In the genomic region with DNA sequence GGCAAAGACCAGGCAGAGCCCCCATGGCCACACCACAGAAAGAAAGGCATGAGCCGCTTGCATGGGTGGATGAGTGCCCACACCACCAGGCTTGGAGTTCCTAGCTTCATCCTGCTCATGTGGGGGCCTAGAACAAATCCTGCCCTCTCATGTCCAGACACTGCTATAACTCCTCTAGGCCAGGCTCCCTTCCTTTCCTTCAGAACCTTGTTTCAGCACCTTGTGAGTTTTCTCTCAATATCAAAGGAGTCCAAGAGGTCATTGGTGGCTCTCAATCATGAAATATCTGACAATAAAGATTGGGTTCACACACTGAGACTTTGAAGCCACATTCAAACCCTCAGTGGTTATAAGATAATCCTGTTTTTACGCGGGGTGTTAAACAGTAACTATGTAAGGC, we compare ENCODE assay signal across 1 cellular context.
TF ChIP-seq lines count a peak whose summit lies in the region.

No MANE protein-coding gene starts in this region.

TF ChIP-seq in K562, 482 proteins besides CTCF, POLR2A, EP300 and RAD21:
- TF ChIP-seq ZNF639 (CRISPR knock-in tag; conservative IDR thresholded peaks at IDR 0.05 in 1 of 2, IDR thresholded peaks at IDR 0.05 in 1 of 2) = no peak
- no peak for TF ChIP-seq ZNF277 (CRISPR knock-in tag; IDR thresholded peaks at IDR 0.05; ENCODE audit: borderline replicate concordance)
- TF ChIP-seq SRSF3 (IDR thresholded peaks at IDR 0.05; ENCODE audit: insufficient read depth, low read length) = no peak
- no peak for TF ChIP-seq SRSF1 (IDR thresholded peaks at IDR 0.05; ENCODE audit: low read depth, low read length)
- no peak for TF ChIP-seq ZNF407 (IDR thresholded peaks at IDR 0.05; ENCODE audit: low read depth)
- TF ChIP-seq, protein P1, sequence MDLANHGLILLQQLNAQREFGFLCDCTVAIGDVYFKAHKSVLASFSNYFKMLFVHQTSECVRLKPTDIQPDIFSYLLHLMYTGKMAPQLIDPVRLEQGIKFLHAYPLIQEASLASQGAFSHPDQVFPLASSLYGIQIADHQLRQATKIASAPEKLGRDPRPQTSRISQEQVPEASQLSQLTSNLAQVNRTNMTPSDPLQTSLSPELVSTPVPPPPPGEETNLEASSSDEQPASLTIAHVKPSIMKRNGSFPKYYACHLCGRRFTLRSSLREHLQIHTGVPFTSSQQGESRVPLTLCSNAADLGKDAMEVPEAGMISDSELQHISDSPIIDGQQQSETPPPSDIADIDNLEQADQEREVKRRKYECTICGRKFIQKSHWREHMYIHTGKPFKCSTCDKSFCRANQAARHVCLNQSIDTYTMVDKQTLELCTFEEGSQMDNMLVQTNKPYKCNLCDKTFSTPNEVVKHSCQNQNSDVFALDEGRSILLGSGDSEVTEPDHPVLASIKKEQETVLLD (IDR thresholded peaks at IDR 0.05) = no peak
- TF ChIP-seq ZBED1 (IDR thresholded peaks at IDR 0.05) = no peak
- TF ChIP-seq TCFL5 (CRISPR knock-in tag; conservative IDR thresholded peaks at IDR 0.05) = no peak
- TF ChIP-seq ZNF175 (CRISPR knock-in tag; IDR thresholded peaks at IDR 0.05; ENCODE audit: low read depth) = no peak
- no peak for TF ChIP-seq ZNF77 (CRISPR knock-in tag; IDR thresholded peaks at IDR 0.05)
- TF ChIP-seq CTBP1 (IDR thresholded peaks at IDR 0.05; ENCODE audit: borderline replicate concordance) = no peak
- no peak for TF ChIP-seq HMG20B (CRISPR knock-in tag; IDR thresholded peaks at IDR 0.05)
- no peak for TF ChIP-seq ASH1L (IDR thresholded peaks at IDR 0.05; ENCODE audit: borderline replicate concordance, low read depth, partially characterized antibody)
- TF ChIP-seq GTF2B (IDR thresholded peaks at IDR 0.05; ENCODE audit: extremely low read depth, insufficient read length) = no peak
- TF ChIP-seq EHMT2 (IDR thresholded peaks at IDR 0.05) = no peak
- TF ChIP-seq ELF1 (tag; IDR thresholded peaks at IDR 0.05) = no peak
- TF ChIP-seq BRCA1 (IDR thresholded peaks at IDR 0.05) = no peak
- no peak for TF ChIP-seq BRCA1 (CRISPR knock-in tag; IDR thresholded peaks at IDR 0.05)
TF ChIP-seq in K562: peak in this region for 0.
